Comparison of ENCODE assay signal across 8 cellular contexts in the genomic region with DNA sequence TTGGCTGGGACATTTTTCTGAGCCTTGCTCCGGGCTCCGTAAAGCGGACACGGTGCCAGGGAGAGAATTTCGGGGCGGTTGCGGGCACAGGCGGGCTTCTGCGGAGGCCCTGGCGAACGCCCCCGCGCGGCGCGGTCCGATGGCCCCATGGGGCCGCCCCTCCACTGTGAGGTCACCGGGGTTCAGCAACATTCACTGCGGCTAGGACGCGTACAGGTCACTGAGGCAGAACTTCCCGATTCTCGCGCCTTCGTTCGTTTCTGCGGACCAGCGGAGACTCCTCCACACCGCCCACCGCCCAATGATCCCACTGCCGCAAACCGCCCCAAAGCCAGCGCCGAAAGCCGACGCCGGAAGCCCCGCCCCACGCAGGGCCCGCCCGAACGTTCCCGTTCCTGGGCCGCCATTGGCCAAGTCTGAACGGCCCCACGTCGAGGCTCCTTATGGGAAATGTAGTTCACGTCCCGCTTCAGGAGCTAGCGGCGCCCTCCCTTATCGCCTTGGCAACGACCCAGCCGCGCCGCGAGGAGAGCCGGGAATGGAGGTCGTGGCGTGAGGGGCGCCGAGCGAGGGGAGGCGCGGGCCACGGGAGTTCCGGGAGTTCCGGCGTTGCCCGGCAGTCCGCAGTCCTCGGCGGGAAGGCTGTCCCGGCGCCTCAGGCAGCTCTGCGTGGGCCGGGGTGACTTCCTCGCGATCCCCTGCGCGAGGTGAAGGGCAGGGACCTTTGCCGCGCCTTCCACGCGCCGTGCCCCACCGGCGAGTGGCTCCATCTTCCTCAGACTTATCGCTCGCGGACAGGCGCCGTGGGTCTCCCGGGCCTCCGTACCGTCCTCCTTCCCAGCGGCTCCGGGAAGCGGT. TPM values are rescaled to one million over a fixed set of nuclear protein-coding genes. Genes with fewer than 3 reads are reported as not detected.
DNase-seq lines count a peak whose midpoint lies in the region; FAIRE-seq and TF ChIP-seq lines count a peak whose summit lies in the region.

A gene (plus strand): TSS at position 498 of the 858 bp plus-strand sequence. CDS start 499 bp downstream, outside the sequence.

- H3K27me3 ChIP-seq in HAP-1 (ENCODE audit: low read depth) (no peaks in the 10 kb centered on the region), MG63 (no peaks in the 10 kb centered on the region)

- TF ChIP-seq CTCF in nephron progenitor cell (IDR thresholded peaks at IDR 0.05) = no peak

- peak within 1 kb of the TSS; percentile 99 for H3K27ac Mint-ChIP-seq in nephron progenitor cell
- peak within 1 kb of the TSS; percentile 91 for H3K27ac Mint-ChIP-seq in stimulated activated naive CD8-positive, alpha-beta T cell treated with anti-CD3 and anti-CD28 coated beads, Interleukin-15, Interleukin-2, amounts not matched to agents 100 ng/mL and 50 ng/mL, for 24 hours

- in situ Hi-C loops in HAP-1 (cut with MboI; ENCODE audit: low sequenced_read_pairs) = no loop called here

- H3K36me3 Mint-ChIP-seq in nephron progenitor cell (ENCODE audit: low read depth) = peaks cover 45% of the 10 kb centered on the region
- H3K36me3 Mint-ChIP-seq in stimulated activated naive CD8-positive, alpha-beta T cell treated with anti-CD3 and anti-CD28 coated beads, Interleukin-15, Interleukin-2, amounts not matched to agents 100 ng/mL and 50 ng/mL, for 24 hours (ENCODE audit: low read depth) = peaks cover 9% of the 10 kb centered on the region

- H3K27me3 Mint-ChIP-seq in nephron progenitor cell (ENCODE audit: low read depth, poor library complexity) = no peaks in the 10 kb centered on the region
- H3K27me3 Mint-ChIP-seq in stimulated activated naive CD8-positive, alpha-beta T cell treated with anti-CD3 and anti-CD28 coated beads, Interleukin-15, Interleukin-2, amounts not matched to agents 100 ng/mL and 50 ng/mL, for 24 hours = no peaks in the 10 kb centered on the region

- H3K36me3 ChIP-seq in HAP-1 (replicated peaks) = peaks cover 8% of the 10 kb centered on the region
- H3K36me3 ChIP-seq in MG63 = peaks cover 33% of the 10 kb centered on the region

- peaks cover 33% of the 10 kb centered on the region for H3K9me3 Mint-ChIP-seq in nephron progenitor cell
- no peaks in the 10 kb centered on the region for H3K9me3 Mint-ChIP-seq in stimulated activated naive CD8-positive, alpha-beta T cell treated with anti-CD3 and anti-CD28 coated beads, Interleukin-15, Interleukin-2, amounts not matched to agents 100 ng/mL and 50 ng/mL, for 24 hours

- H3K4me3 ChIP-seq in HAP-1 = peak within 1 kb of the TSS; percentile 97
- H3K4me3 ChIP-seq in MG63 = peak within 1 kb of the TSS; percentile 85

- FAIRE-seq in G401.6 (lab: Jason Lieb, UNC) = peak; percentile 87

- H3K4me3 Mint-ChIP-seq in nephron progenitor cell = peak within 1 kb of the TSS; percentile 87
- H3K4me3 Mint-ChIP-seq in stimulated activated naive CD8-positive, alpha-beta T cell treated with anti-CD3 and anti-CD28 coated beads, Interleukin-15, Interleukin-2, amounts not matched to agents 100 ng/mL and 50 ng/mL, for 24 hours = peak within 1 kb of the TSS; percentile 87

- H3K9me3 ChIP-seq in HAP-1 (no peaks in the 10 kb centered on the region), MG63 (peaks cover 3% of the 10 kb centered on the region; the same call in 1 of the 2 replicates)

- H3K4me1 ChIP-seq in HAP-1 = peaks cover 9% of the 10 kb centered on the region

- H3K4me1 Mint-ChIP-seq in nephron progenitor cell = peaks cover 35% of the 10 kb centered on the region
- H3K4me1 Mint-ChIP-seq in stimulated activated naive CD8-positive, alpha-beta T cell treated with anti-CD3 and anti-CD28 coated beads, Interleukin-15, Interleukin-2, amounts not matched to agents 100 ng/mL and 50 ng/mL, for 24 hours (ENCODE audit: low read depth) = peaks cover 31% of the 10 kb centered on the region

- DNase-seq in HAP-1 (ENCODE audit: low spot score in 2 of 2) = peak; percentile 96 to 97
- DNase-seq in MG63 = peak; percentile 96
- DNase-seq in SHP77 (lab: John Stamatoyannopoulos, UW) = peak; percentile 88 to 97
- peak; percentile 87 for DNase-seq in activated gamma-delta T cell (lab: John Stamatoyannopoulos, UW)
- DNase-seq in fibroblast of the conjunctiva (ENCODE audit: low read depth) = peak; percentile 90
- DNase-seq in nephron progenitor cell = peak; percentile 98

RNA-seq across cellular contexts. Expression of the gene that starts here (rescaled TPM):
- 25.3 and 32.4 TPM in 2 replicates for total RNA-seq in MG63 (2014; rRNA removed; shearing (Covaris generic); ENCODE audit: low replicate concordance)

Comparison
In these comparisons a context has a peak if more than half of its experiments do, and no peak if none do; other contexts are left out.
1. Peak in every context shown above with its lines: DNase-seq and H3K4me3 ChIP-seq.